8 cellular contexts compared by ENCODE assay signal in the genomic region with DNA sequence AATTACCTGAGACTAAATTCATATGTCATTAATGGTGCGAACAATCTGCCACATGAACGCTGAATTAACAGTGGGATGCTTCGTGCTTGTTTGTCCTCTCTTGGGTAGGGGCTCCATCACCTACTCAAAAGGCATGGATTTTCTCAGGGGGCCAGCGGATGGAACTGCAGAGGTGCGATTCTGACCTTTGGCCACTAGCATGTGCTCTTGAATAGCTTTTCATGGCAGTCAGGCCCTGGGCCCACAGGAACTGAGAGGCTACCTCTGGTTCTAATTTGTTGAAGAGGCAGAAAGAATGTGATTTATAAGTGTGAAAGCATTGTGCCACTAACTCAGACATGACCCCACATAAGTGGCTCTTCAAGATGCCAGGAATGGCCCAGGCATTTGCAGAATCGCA.
DNase-seq lines count a peak whose midpoint lies in the region; ATAC-seq, FAIRE-seq and TF ChIP-seq lines count a peak whose summit lies in the region.

No MANE protein-coding gene starts in this region.

- H3K4me1 Mint-ChIP-seq in CD14-positive monocyte: peaks cover 34% of the 10 kb centered on the region

- H3K27ac Mint-ChIP-seq in CD14-positive monocyte: no peak overlapping the region

- no peaks in the 10 kb centered on the region for H3K36me3 Mint-ChIP-seq in CD14-positive monocyte

- peak; percentile 46 for TF ChIP-seq CTCF in left ventricle myocardium inferior (IDR thresholded peaks at IDR 0.05; ENCODE audit: borderline replicate concordance)
- TF ChIP-seq CTCF in GM12878 (IDR thresholded peaks at IDR 0.05 in 2 of 3, conservative IDR thresholded peaks at IDR 0.05 in 1 of 3; ENCODE audit: control insufficient read depth in 2 of 3, extremely low read depth in 1 of 3, insufficient read depth in 1 of 3, low read depth in 3 of 3, low read length in 3 of 3): peak; percentile 48 to 60 (median 60); a peak in 5 of 6 replicates
- TF ChIP-seq CTCF in mucosa of descending colon (IDR thresholded peaks at IDR 0.05): no peak
- TF ChIP-seq CTCF in CD14-positive monocyte (IDR thresholded peaks at IDR 0.05): no peak

- ATAC-seq in Right ventricle myocardium superior (ENCODE audit: poor library complexity): no peak
- ATAC-seq in GM12878: peak; percentile 76
- peak; percentile 33 for ATAC-seq in mucosa of descending colon
- ATAC-seq in HG02938 (IDR thresholded peaks at IDR 0.05; ENCODE audit: unreplicated experiment): no peak

- CTCF ChIA-PET in GM12878 (lab: Yijun Ruan, JAX): interaction anchor here (1.0 to 1.8 kb wide), 3 partner anchors 151 to 490 kb away, joined by 3 to 6 read pairs (median 3); no protein-coding TSS in a partner anchor

- H3K27me3 Mint-ChIP-seq in CD14-positive monocyte (ENCODE audit: low read depth in 3 of 3): peaks cover 0 to 5% (median 2%) of the 10 kb centered on the region in 3 donors

- no peaks in the 10 kb centered on the region for H4K20me1 ChIP-seq in GM12878 (ENCODE audit: control insufficient read depth, insufficient read depth)

- TF ChIP-seq POLR2A in GM12878 (IDR thresholded peaks at IDR 0.05; ENCODE audit: low read depth, low read length): no peak

- no TSS peak for BruUV-seq in GM12878 (replicated peaks; lab: Mats Ljungman, UMichigan)

- in situ Hi-C loops in GM12878 (cut with MboI): no loop called here

- DNase-seq in left ventricle myocardium inferior: no peak
- DNase-seq in Right ventricle myocardium superior: no peak
- DNase-seq in GM12878 (ENCODE audit: low read depth, low spot score): no peak
- DNase-seq in mucosa of descending colon: peak in 2 of 3 donors; percentile 17 to 25
- DNase-seq in CD14-positive monocyte (ENCODE audit: low spot score): no peak
- no peak for DNase-seq in NCI-H2107 treated with DMSO at 0.1 percent for 48 hours (lab: John Stamatoyannopoulos, UW; ENCODE audit: unreplicated experiment)

- FAIRE-seq in GM12878 (lab: Jason Lieb, UNC): peak; percentile 68

- H3K79me2 ChIP-seq in GM12878 (ENCODE audit: control insufficient read depth, insufficient read depth, low read length): no peaks in the 10 kb centered on the region

- H3K27me3 ChIP-seq in left ventricle myocardium inferior (ENCODE audit: low read depth) (peaks cover 58% of the 10 kb centered on the region), GM12878 (replicated peaks in 1 of 2; ENCODE audit: control insufficient read depth in 2 of 2, insufficient read depth in 2 of 2, low read length in 1 of 2) (no peaks in the 10 kb centered on the region)

- no peak overlapping the region for H3K4me3 Mint-ChIP-seq in CD14-positive monocyte

- H2AFZ ChIP-seq in GM12878 (ENCODE audit: control insufficient read depth, low read depth, low read length): no peak overlapping the region

- H3K9me3 Mint-ChIP-seq in CD14-positive monocyte: no peaks in the 10 kb centered on the region

- no peak overlapping the region for H3K9ac ChIP-seq in GM12878 (ENCODE audit: control insufficient read depth, insufficient read depth, low read length)

- POLR2A ChIA-PET in GM12878 (lab: Charles Lee): no interaction called here

- intact Hi-C loops in left ventricle myocardium inferior (cut with micrococcal nuclease) (no loop called here), Right ventricle myocardium superior (cut with DNase I) (no loop called here), GM12878 (cut with micrococcal nuclease; ENCODE audit: unreplicated experiment) (loop anchor here (1.0 to 5.0 kb wide), 2 partner anchors 149 to 494 kb away; no protein-coding TSS in a partner anchor), mucosa of descending colon (cut with DNase I, micrococcal nuclease) (no loop called here), CD14-positive monocyte (cut with micrococcal nuclease) (no loop called here)

- TF ChIP-seq RAD21 in Ishikawa (IDR thresholded peaks at IDR 0.05; ENCODE audit: low read depth) (peak; percentile 48), GM12878 (IDR thresholded peaks at IDR 0.05; ENCODE audit: insufficient read depth, low read depth, low read length) (peak; percentile 63)

- H3K4me1 ChIP-seq in left ventricle myocardium inferior: no peaks in the 10 kb centered on the region
- H3K4me1 ChIP-seq in GM12878 (ENCODE audit: control insufficient read depth, insufficient read depth, low read length): no peaks in the 10 kb centered on the region
- no peaks in the 10 kb centered on the region for H3K4me1 ChIP-seq in mucosa of descending colon (ENCODE audit: low read depth)

- RAD21 ChIA-PET in GM12878 (lab: Charles Lee; ENCODE audit: unreplicated experiment): no interaction called here

- no peaks in the 10 kb centered on the region for H3K9me3 ChIP-seq in left ventricle myocardium inferior (replicated peaks)
- H3K9me3 ChIP-seq in GM12878 (replicated peaks; ENCODE audit: control insufficient read depth, insufficient read depth, low read length): no peaks in the 10 kb centered on the region
- H3K9me3 ChIP-seq in mucosa of descending colon: no peaks in the 10 kb centered on the region

- SMC1A ChIA-PET in GM12878 (lab: Charles Lee; ENCODE audit: uncharacterized antibody, unreplicated experiment): no interaction called here

- H3K4me3 ChIP-seq in left ventricle myocardium inferior: no peak overlapping the region
- no peak overlapping the region for H3K4me3 ChIP-seq in GM12878
- H3K4me3 ChIP-seq in mucosa of descending colon: no peak overlapping the region

- 17% methylated on average over 6 of the region's 6 CpGs for WGBS in GM12878 (ENCODE audit: insufficient coverage, insufficient replicate concordance, low lambda C conversion rate, missing lambda C conversion rate)

- H3K36me3 ChIP-seq in left ventricle myocardium inferior: no peaks in the 10 kb centered on the region
- H3K36me3 ChIP-seq in GM12878 (ENCODE audit: control insufficient read depth in 2 of 2, insufficient read depth in 2 of 2, low read length in 1 of 2): no peaks in the 10 kb centered on the region
- no peaks in the 10 kb centered on the region for H3K36me3 ChIP-seq in mucosa of descending colon (ENCODE audit: low read depth)

- no peak overlapping the region for H3K4me2 ChIP-seq in GM12878 (ENCODE audit: control insufficient read depth, insufficient read depth)

- H3K27ac ChIP-seq in left ventricle myocardium inferior (replicated peaks) (no peak overlapping the region), GM12878 (ENCODE audit: control insufficient read depth, insufficient read depth) (no peak overlapping the region)

- no peak for TF ChIP-seq EP300 in Ishikawa (IDR thresholded peaks at IDR 0.05; ENCODE audit: borderline replicate concordance)
- TF ChIP-seq EP300 in GM12878 (IDR thresholded peaks at IDR 0.05; ENCODE audit: borderline replicate concordance in 1 of 2, control insufficient read depth in 1 of 2, low read depth in 2 of 2, low read length in 2 of 2): no peak

TF ChIP-seq in Ishikawa, 13 proteins besides CTCF, POLR2A, EP300 and RAD21 (continues in another document):
- TF ChIP-seq EGR1 (IDR thresholded peaks at IDR 0.05) (no peak), TAF1 (IDR thresholded peaks at IDR 0.05; ENCODE audit: low read depth) (no peak), CREB1 (IDR thresholded peaks at IDR 0.05; ENCODE audit: low read depth) (no peak), TEAD4 (IDR thresholded peaks at IDR 0.05) (no peak), YY1 (IDR thresholded peaks at IDR 0.05; ENCODE audit: low read depth) (no peak), CEBPB (IDR thresholded peaks at IDR 0.05) (no peak), FOXM1 (IDR thresholded peaks at IDR 0.05; ENCODE audit: borderline replicate concordance, low read depth) (no peak), TCF12 (IDR thresholded peaks at IDR 0.05; ENCODE audit: low read depth) (no peak), ZBTB7A (IDR thresholded peaks at IDR 0.05; ENCODE audit: low read depth) (no peak)
- TF ChIP-seq, protein P1, sequence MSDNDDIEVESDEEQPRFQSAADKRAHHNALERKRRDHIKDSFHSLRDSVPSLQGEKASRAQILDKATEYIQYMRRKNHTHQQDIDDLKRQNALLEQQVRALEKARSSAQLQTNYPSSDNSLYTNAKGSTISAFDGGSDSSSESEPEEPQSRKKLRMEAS (IDR thresholded peaks at IDR 0.05): no peak

TF ChIP-seq in GM12878, 131 proteins besides CTCF, POLR2A, EP300 and RAD21:
- peak; percentile 39; the same call in 1 of the 2 replicates for TF ChIP-seq SMC3 (IDR thresholded peaks at IDR 0.05; ENCODE audit: borderline replicate concordance, low read length)
- TF ChIP-seq NFXL1 (IDR thresholded peaks at IDR 0.05; ENCODE audit: borderline replicate concordance): no peak

Comparison
In these comparisons a context has a peak if more than half of its experiments do, and no peak if none do; other contexts are left out.
1. DNase-seq: peak in mucosa of descending colon (2 of 3); none in left ventricle myocardium inferior (single experiment), Right ventricle myocardium superior (single experiment), GM12878 (single experiment), CD14-positive monocyte (single experiment) and NCI-H2107 treated with DMSO at 0.1 percent for 48 hours (single experiment).
2. CTCF ChIP-seq: peak in left ventricle myocardium inferior (single experiment) and GM12878 (3 of 3); none in mucosa of descending colon (single experiment) and CD14-positive monocyte (single experiment).
3. ATAC-seq: peak in GM12878 (single experiment) and mucosa of descending colon (single experiment); none in Right ventricle myocardium superior (single experiment) and HG02938 (single experiment).